In genomic region chr5:32058101-32058500, GRCh38 we compare ENCODE assay signal across 22 cellular contexts.
DNase-seq lines count a peak whose midpoint lies in the region; ATAC-seq and TF ChIP-seq lines count a peak whose summit lies in the region.
"Had no signal": no experiment of that assay in that cellular context is flagged by ENCODE, and none has a peak within 500 bp of the region (broad histone marks: within the 10 kb centered on the region; RNA-seq: fewer than 3 reads in every experiment).

No MANE protein-coding gene starts in this region.

- peaks cover 9% of the 10 kb centered on the region for H3K36me3 ChIP-seq in PC-3 (ENCODE audit: low read depth, low read length)
- H3K36me3 ChIP-seq: Peyer's patch, SJSA1 had no signal

- ATAC-seq in PC-3 (no peak), HG03280 (IDR thresholded peaks at IDR 0.05; ENCODE audit: unreplicated experiment) (no peak)
- ATAC-seq: HepG2, Right ventricle myocardium inferior had no signal

- intact Hi-C loops in PC-3 (cut with micrococcal nuclease), result loop anchor here (5.0 kb wide), 1 partner anchor 71 kb away; no protein-coding TSS in a partner anchor

- TF ChIP-seq CTCF in PC-3 (conservative IDR thresholded peaks at IDR 0.05; ENCODE audit: low read depth, low read length), result no peak

- CTCF ChIA-PET in PC-3 (lab: Charles Lee), result interaction anchor here (0.6 to 1.0 kb wide), 3 partner anchors 13 to 233 kb away, joined by 3 to 7 read pairs (median 4); no protein-coding TSS in a partner anchor

- H3K4me2 ChIP-seq in PC-3 (ENCODE audit: low read length), result peak overlapping the region; percentile 43

- DNase-seq in ELR (ENCODE audit: low read depth) (peak; percentile 55), PC-3 (peak; percentile 51), epithelial cell of prostate (ENCODE audit: low read depth, low spot score) (peak; percentile 45), renal cortical epithelial cell (ENCODE audit: low read depth) (peak; percentile 34), NCI-H748 treated with DMSO at 0.1 percent for 48 hours (lab: John Stamatoyannopoulos, UW) (no peak), globus pallidus (ENCODE audit: low spot score) (no peak)
- DNase-seq: Calu3; CD8-positive, alpha-beta memory T cell; GF-D8; GOT3; NCI-H1092; NCI-H1436; NCI-H1930; NCI-H2227 treated with DMSO at 0.1 percent for 48 hours; NCI-H510A treated with DMSO at 0.1 percent for 48 hours; Peyer's patch had no signal

- H3K9me2 ChIP-seq in PC-3 (replicated peaks; ENCODE audit: low read length), result no peaks in the 10 kb centered on the region

- H4K20me1 ChIP-seq in PC-3 (ENCODE audit: low read length), result no peaks in the 10 kb centered on the region

- H3K27me3 ChIP-seq in PC-3 (ENCODE audit: low read length), result no peaks in the 10 kb centered on the region
- H3K27me3 ChIP-seq: Peyer's patch, SJSA1 had no signal

- peaks cover 6% of the 10 kb centered on the region for H3F3A ChIP-seq in PC-3 (ENCODE audit: low read length, unreplicated experiment)

- H2AFZ ChIP-seq in PC-3 (ENCODE audit: low read length), result no peak overlapping the region

- H3K79me2 ChIP-seq in PC-3 (ENCODE audit: low read length), result no peaks in the 10 kb centered on the region

- no TSS peak for BruUV-seq in PC-3 (replicated peaks; lab: Mats Ljungman, UMichigan)

- POLR2A ChIA-PET in PC-3 (lab: Charles Lee; ENCODE audit: unreplicated experiment), result interaction anchor here (0.6 kb wide), 1 partner anchor 13 kb away, joined by 4 read pairs; no protein-coding TSS in a partner anchor

- H3K4me1 ChIP-seq in PC-3 (ENCODE audit: insufficient read depth, low read length), result peaks cover 55% of the 10 kb centered on the region
- H3K4me1 ChIP-seq: Peyer's patch, SJSA1 had no signal

- no peaks in the 10 kb centered on the region for H3K9me3 ChIP-seq in PC-3 (ENCODE audit: low read length)
- H3K9me3 ChIP-seq: Peyer's patch, SJSA1 had no signal

- H3K27ac ChIP-seq in PC-3 (ENCODE audit: low read length), result peak overlapping the region; percentile 92
- H3K27ac ChIP-seq in epithelial cell of prostate, result peak overlapping the region; percentile 71
- H3K27ac ChIP-seq: C4-2B, Peyer's patch, SJSA1 had no signal

- H3K9ac ChIP-seq in PC-3 (ENCODE audit: low read length), result peak overlapping the region; percentile 15; the same call in 1 of the 2 replicates

- H3K4me3 ChIP-seq in PC-3 (ENCODE audit: low read length), result no peak overlapping the region
- H3K4me3 ChIP-seq: K562, Peyer's patch, SJSA1 had no signal

Comparison
In these comparisons a context has a peak if more than half of its experiments do, and no peak if none do; other contexts are left out.
1. DNase-seq: peak in ELR (single experiment), PC-3 (single experiment), epithelial cell of prostate (single experiment) and renal cortical epithelial cell (single experiment); none in NCI-H748 treated with DMSO at 0.1 percent for 48 hours (single experiment) and globus pallidus (single experiment).